8 cellular contexts compared by ENCODE assay signal in the genomic region with DNA sequence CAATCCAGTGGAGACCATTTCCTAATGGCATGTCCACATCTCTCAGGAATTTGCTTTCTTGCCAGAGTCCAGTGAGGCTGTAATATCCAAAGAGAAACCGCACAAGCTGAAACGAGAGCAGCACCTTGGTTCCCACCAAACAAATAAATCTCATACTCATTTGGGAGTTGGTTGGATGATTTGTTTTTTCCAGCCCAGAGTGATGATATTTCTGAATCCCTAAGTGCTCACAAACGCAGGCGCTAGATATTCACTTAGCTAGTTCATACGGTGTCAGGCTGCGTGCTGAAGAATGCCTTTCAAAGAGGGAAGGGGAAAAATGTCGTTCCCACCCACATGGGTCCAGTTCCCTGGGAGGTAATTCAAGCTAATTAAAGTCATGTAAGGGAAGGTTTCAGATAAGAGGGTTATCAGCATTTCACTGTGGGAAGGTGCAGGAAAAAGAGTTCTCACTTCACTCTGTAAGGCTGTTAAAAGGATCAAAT. TPM values are rescaled to one million over a fixed set of nuclear protein-coding genes. Genes with fewer than 3 reads are reported as not detected.
A peak's percentile ranks its signal among the peaks of the same experiment; 100 is the strongest.
DNase-seq lines count a peak whose midpoint lies in the region; ATAC-seq, FAIRE-seq and TF ChIP-seq lines count a peak whose summit lies in the region.

No MANE protein-coding gene starts in this region.

- no peaks in the 10 kb centered on the region for H3K9me3 ChIP-seq in suprapubic skin
- H3K9me3 ChIP-seq in spleen: no peaks in the 10 kb centered on the region

- no peaks in the 10 kb centered on the region for H3K27me3 ChIP-seq in bronchial epithelial cell (ENCODE audit: control insufficient read depth, insufficient read depth, low read length)
- no peaks in the 10 kb centered on the region for H3K27me3 ChIP-seq in suprapubic skin
- H3K27me3 ChIP-seq in spleen (replicated peaks in 1 of 7): no peaks in the 10 kb centered on the region

- TF ChIP-seq CTCF in bronchial epithelial cell (IDR thresholded peaks at IDR 0.05; ENCODE audit: insufficient read depth, low read length, severe bottlenecking): no peak
- no peak for TF ChIP-seq CTCF in suprapubic skin (IDR thresholded peaks at IDR 0.05)
- TF ChIP-seq CTCF in spleen (IDR thresholded peaks at IDR 0.05 in 8 of 11, conservative IDR thresholded peaks at IDR 0.05 in 3 of 11): no peak

- peak; percentile 58 for DNase-seq in LoVo (ENCODE audit: low spot score)
- peak; percentile 75 for DNase-seq in bronchial epithelial cell (ENCODE audit: low read depth)
- DNase-seq in left colon: no peak
- no peak for DNase-seq in suprapubic skin (ENCODE audit: low spot score in 2 of 2)
- no peak for DNase-seq in NCI-H1092 treated with DMSO at 0.1 percent for 48 hours (lab: John Stamatoyannopoulos, UW)
- no peak for DNase-seq in SK-N-DZ (ENCODE audit: low spot score)
- DNase-seq in spleen: no peak

- H3K27ac ChIP-seq in suprapubic skin (peak overlapping the region; percentile 66), spleen (no peak overlapping the region)

- intact Hi-C loops in left colon (cut with DNase I, micrococcal nuclease) (no loop called here), spleen (cut with DNase I; ENCODE audit: low total_unique reads) (no loop called here)

- no peak for FAIRE-seq in bronchial epithelial cell (lab: Jason Lieb, UNC)

- H3K4me3 ChIP-seq in bronchial epithelial cell (ENCODE audit: low read depth, low read length) (no peak overlapping the region), suprapubic skin (no peak overlapping the region), spleen (no peak overlapping the region)

- H3K36me3 ChIP-seq in bronchial epithelial cell (ENCODE audit: control insufficient read depth, insufficient read depth, low read length): no peaks in the 10 kb centered on the region
- no peaks in the 10 kb centered on the region for H3K36me3 ChIP-seq in suprapubic skin
- H3K36me3 ChIP-seq in spleen: no peaks in the 10 kb centered on the region

- H3K4me1 ChIP-seq in suprapubic skin (peaks cover 17% of the 10 kb centered on the region), spleen (no peaks in the 10 kb centered on the region)

- TF ChIP-seq EP300 in suprapubic skin (IDR thresholded peaks at IDR 0.05): no peak

- ATAC-seq in left colon (peak; percentile 71), HG03469 (IDR thresholded peaks at IDR 0.05; ENCODE audit: unreplicated experiment) (no peak)

- WGBS in suprapubic skin: 42% methylated on average over 7 of the region's 7 CpGs
- 70 to 75% (median 72%) methylated on average over 7 of the region's 7 CpGs for WGBS in spleen, 5 donors

- no peak for TF ChIP-seq POLR2A in suprapubic skin (IDR thresholded peaks at IDR 0.05)
- TF ChIP-seq POLR2A in spleen (IDR thresholded peaks at IDR 0.05): no peak

RNA-seq across cellular contexts. Expression of gene DPT, which starts 19.6 kb away (rescaled TPM):
- total RNA-seq in bronchial epithelial cell (not detected in 2 replicates), left colon (10 to 100 TPM; 11.1 to 30.9 TPM), suprapubic skin (10 to 100 TPM in 3 of 4 donors, 1 to 10 TPM in 1; 7.2 to 23.6 (median 14.4) TPM), spleen (under 1 TPM in 2 of 7 donors, not detected in 5; 0.37 to 0.44 TPM)
- polyA plus RNA-seq in SK-N-DZ (2014; cell fraction: cytosol; rRNA removed): not detected in 2 replicates
- not detected in 2 replicates for polyA plus RNA-seq in SK-N-DZ (2014; cell fraction: nucleus; rRNA removed)
- polyA plus RNA-seq in spleen: 1 to 10 TPM in 1 of 3 donors, under 1 TPM in 2; 0.93 to 7.2 (median 0.96) TPM

Comparison
In these comparisons a context has a peak if more than half of its experiments do, and no peak if none do; other contexts are left out.
1. DNase-seq: peak in LoVo (single experiment) and bronchial epithelial cell (single experiment); none in left colon (0 of 2), suprapubic skin (0 of 2), NCI-H1092 treated with DMSO at 0.1 percent for 48 hours (single experiment), SK-N-DZ (single experiment) and spleen (single experiment).